In the genomic region with DNA sequence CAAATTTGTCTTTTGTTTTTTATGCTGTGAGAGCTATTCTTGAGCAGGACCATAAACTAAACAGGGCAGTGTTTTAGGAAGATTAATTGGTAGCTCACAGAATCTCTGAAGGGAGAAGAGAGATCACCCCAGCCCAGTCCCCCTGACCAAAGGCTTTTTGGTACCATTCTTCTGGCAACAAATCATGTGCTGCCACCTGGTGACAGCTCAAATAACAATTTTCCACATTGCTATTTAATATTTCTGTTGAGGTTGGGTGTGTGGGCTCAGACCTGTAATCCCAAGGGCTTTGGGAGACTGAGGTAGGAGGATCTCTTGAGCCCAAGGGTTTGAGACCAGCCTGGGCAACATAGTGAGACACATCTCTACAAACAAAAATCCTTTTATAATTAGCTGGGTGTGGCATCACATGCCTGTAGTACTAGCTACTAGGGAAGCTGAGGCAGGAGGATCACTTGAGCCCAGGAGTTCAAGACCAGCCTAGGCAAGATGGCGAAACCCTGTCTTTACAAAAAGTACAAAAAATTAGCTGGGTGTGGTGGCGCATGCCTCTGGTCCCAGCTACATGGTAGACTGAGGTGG, we compare ENCODE assay signal across 8 cellular contexts. TPM values are rescaled to one million over a fixed set of nuclear protein-coding genes. Genes with fewer than 3 reads are reported as not detected.
DNase-seq lines count a peak whose midpoint lies in the region; ATAC-seq and TF ChIP-seq lines count a peak whose summit lies in the region.

No MANE protein-coding gene starts in this region.

- H3K4me2 ChIP-seq in fibroblast of lung (ENCODE audit: extremely low read depth, insufficient read depth, low read length) = no peak overlapping the region

- H3K4me3 ChIP-seq in fibroblast of lung (replicated peaks in 1 of 4; ENCODE audit: control extremely low read depth in 1 of 4, insufficient read depth in 1 of 4, low read depth in 3 of 4, low read length in 4 of 4) = no peak overlapping the region
- no peak overlapping the region for H3K4me3 ChIP-seq in psoas muscle

- peak; percentile 64 for DNase-seq in CD1c-positive myeloid dendritic cell (ENCODE audit: extremely low spot score)
- DNase-seq in GM20000 (ENCODE audit: low spot score) = peak; percentile 74
- peak; percentile 81 to 90 for DNase-seq in NCI-H526 (lab: John Stamatoyannopoulos, UW)
- DNase-seq in activated T-cell treated with anti-CD3 and anti-CD28 coated beads for 24 hours (ENCODE audit: low read depth) = peak; percentile 41
- peak; percentile 38 to 69 for DNase-seq in fibroblast of lung (ENCODE audit: low read depth in 2 of 2)
- no peak for DNase-seq in psoas muscle

- H3K9me3 ChIP-seq in fibroblast of lung (ENCODE audit: control insufficient read depth, insufficient read depth, low read depth, low read length) (no peaks in the 10 kb centered on the region), psoas muscle (no peaks in the 10 kb centered on the region)

- H3K27me3 ChIP-seq in fibroblast of lung (ENCODE audit: control insufficient read depth, insufficient read depth, low read length) = no peaks in the 10 kb centered on the region
- no peaks in the 10 kb centered on the region for H3K27me3 ChIP-seq in psoas muscle (ENCODE audit: insufficient read depth in 3 of 3, low read length in 2 of 3)

- no peaks in the 10 kb centered on the region for H4K20me1 ChIP-seq in fibroblast of lung (ENCODE audit: control insufficient read depth, extremely low read depth, insufficient read depth, low read length)

- WGBS in psoas muscle, 3 donors = 82 to 93% (median 92%) methylated on average over 2 of the region's 2 CpGs

- H3K36me3 ChIP-seq in fibroblast of lung (ENCODE audit: control insufficient read depth, insufficient read depth, low read length) (no peaks in the 10 kb centered on the region), psoas muscle (ENCODE audit: insufficient read depth in 1 of 2, low read depth in 1 of 2) (no peaks in the 10 kb centered on the region)

- H3K9ac ChIP-seq in fibroblast of lung (ENCODE audit: insufficient read depth, low read length) = no peak overlapping the region

- H3K79me2 ChIP-seq in fibroblast of lung (ENCODE audit: control insufficient read depth, insufficient read depth, low read length) = no peaks in the 10 kb centered on the region

- ATAC-seq in psoas muscle (no peak), HG03520 (IDR thresholded peaks at IDR 0.05; ENCODE audit: unreplicated experiment) (no peak), GM21390 (IDR thresholded peaks at IDR 0.05; ENCODE audit: unreplicated experiment) (no peak)

- intact Hi-C loops in psoas muscle (cut with DNase I) = loop anchor here (1.0 to 5.0 kb wide), 4 partner anchors 132 to 481 kb away; partner anchors contain the start of genes HECTD3 (in 1 of the 2) and UROD (in 1 of the 2)

- no peak overlapping the region for H2AFZ ChIP-seq in fibroblast of lung (ENCODE audit: low read length)

- TF ChIP-seq CTCF in GM20000 (IDR thresholded peaks at IDR 0.05; ENCODE audit: extremely low read depth, missing control alignments) (peak; percentile 52), fibroblast of lung (conservative IDR thresholded peaks at IDR 0.05 in 1 of 2, IDR thresholded peaks at IDR 0.05 in 1 of 2; ENCODE audit: low read depth in 1 of 2, low read length in 2 of 2) (peak; percentile 43 to 50), psoas muscle (IDR thresholded peaks at IDR 0.05) (peak; percentile 61)

- H3K27ac ChIP-seq in fibroblast of lung (ENCODE audit: insufficient read depth, low read length) (no peak overlapping the region), psoas muscle (no peak overlapping the region)

- peaks cover 3% of the 10 kb centered on the region for H3K4me1 ChIP-seq in fibroblast of lung (ENCODE audit: control insufficient read depth, extremely low read depth, insufficient read depth, low read length)
- peaks cover 19% of the 10 kb centered on the region for H3K4me1 ChIP-seq in psoas muscle

RNA-seq across cellular contexts. Expression of gene TESK2, which starts 2.2 kb away (rescaled TPM):
- total RNA-seq in fibroblast of lung (2.6 and 4.3 TPM in 2 replicates), psoas muscle (1 to 10 TPM; 1.9 to 5.0 (median 2.3) TPM)
- polyA plus RNA-seq in fibroblast of lung (1.2 and 1.7 TPM in 2 replicates), psoas muscle (1 to 10 TPM in 2 of 3 donors, under 1 TPM in 1; 0.73 to 4.3 (median 2.0) TPM)
- 0.89 and 1.3 TPM in 2 replicates for polyA plus RNA-seq in fibroblast of lung (2012)
- polyA minus RNA-seq in fibroblast of lung (ENCODE audit: low replicate concordance) = 2.7 and 7.3 TPM in 2 replicates

RNA-seq across cellular contexts. Expression of gene CCDC163, which starts 6.7 kb away (rescaled TPM):
- total RNA-seq in fibroblast of lung = 1.0 and 1.2 TPM in 2 replicates
- polyA plus RNA-seq in fibroblast of lung = 0.85 and 1.6 TPM in 2 replicates
- polyA plus RNA-seq in fibroblast of lung (2012) = 0.83 and 1.0 TPM in 2 replicates
- 3.4 TPM in 1 of 2 replicates, not detected in the other for polyA minus RNA-seq in fibroblast of lung (ENCODE audit: low replicate concordance)
- under 1 TPM; 0.25 to 0.64 (median 0.44) TPM for total RNA-seq in psoas muscle
- polyA plus RNA-seq in psoas muscle = under 1 TPM; 0.69 to 0.82 (median 0.69) TPM

RNA-seq across cellular contexts. Expression of gene MMACHC, which starts 6.9 kb away (rescaled TPM):
- total RNA-seq in fibroblast of lung (2.3 and 2.6 TPM in 2 replicates), psoas muscle (10 to 100 TPM in 1 of 4 donors, 1 to 10 TPM in 3; 3.6 to 14.9 (median 6.7) TPM)
- polyA plus RNA-seq in fibroblast of lung (4.2 and 5.9 TPM in 2 replicates), psoas muscle (1 to 10 TPM; 2.3 to 9.3 (median 3.8) TPM)
- 4.3 and 8.3 TPM in 2 replicates for polyA plus RNA-seq in fibroblast of lung (2012)
- 16.9 and 28.9 TPM in 2 replicates for polyA minus RNA-seq in fibroblast of lung (ENCODE audit: low replicate concordance)

RNA-seq across cellular contexts. Expression of gene PRDX1, which starts 28.5 kb away (rescaled TPM):
- total RNA-seq in fibroblast of lung = 336 and 420 TPM in 2 replicates
- polyA plus RNA-seq in fibroblast of lung = 721 and 789 TPM in 2 replicates
- 731 and 776 TPM in 2 replicates for polyA plus RNA-seq in fibroblast of lung (2012)
- polyA minus RNA-seq in fibroblast of lung (ENCODE audit: low replicate concordance) = 81.9 and 122 TPM in 2 replicates
- total RNA-seq in psoas muscle = 100 to 1,000 TPM; 354 to 642 (median 440) TPM
- polyA plus RNA-seq in psoas muscle = 1,000 to 10,000 TPM in 1 of 3 donors, 100 to 1,000 TPM in 2; 524 to 1,179 (median 653) TPM

RNA-seq across cellular contexts. Expression of gene AKR1A1, which starts 57.4 kb away (rescaled TPM):
- total RNA-seq in fibroblast of lung = 110 and 123 TPM in 2 replicates
- polyA plus RNA-seq in fibroblast of lung = 110 and 120 TPM in 2 replicates
- 127 and 150 TPM in 2 replicates for polyA plus RNA-seq in fibroblast of lung (2012)
- 136 and 170 TPM in 2 replicates for polyA minus RNA-seq in fibroblast of lung (ENCODE audit: low replicate concordance)
- 10 to 100 TPM; 35.6 to 69.6 (median 51.3) TPM for total RNA-seq in psoas muscle
- 10 to 100 TPM; 37.9 to 91.5 (median 45.5) TPM for polyA plus RNA-seq in psoas muscle

Comparison
In these comparisons a context has a peak if more than half of its experiments do, and no peak if none do; other contexts are left out.
1. DNase-seq: peak in CD1c-positive myeloid dendritic cell (single experiment), GM20000 (single experiment), NCI-H526 (2 of 2), activated T-cell treated with anti-CD3 and anti-CD28 coated beads for 24 hours (single experiment) and fibroblast of lung (2 of 2); none in psoas muscle (0 of 2).
2. Peak in every context shown above with its lines, with median percentiles within 50 percentile points of each other: CTCF ChIP-seq.